Comparison of ENCODE assay signal across 22 cellular contexts in genomic region chr4:7397206-7398103, GRCh38. TPM values are rescaled to one million over a fixed set of nuclear protein-coding genes. Genes with fewer than 3 reads are reported as not detected.
A peak's percentile ranks its signal among the peaks of the same experiment; 100 is the strongest.
DNase-seq lines count a peak whose midpoint lies in the region; ATAC-seq and TF ChIP-seq lines count a peak whose summit lies in the region.
"Had no signal": no experiment of that assay in that cellular context is flagged by ENCODE, and none has a peak within 500 bp of the region (broad histone marks: within the 10 kb centered on the region; RNA-seq: fewer than 3 reads in every experiment).

No MANE protein-coding gene starts in this region.

- peak; percentile 6 for DNase-seq in activated CD4-positive, alpha-beta T cell treated with anti-CD3 and anti-CD28 coated beads for 1 hour
- DNase-seq in activated CD4-positive, alpha-beta T cell treated with anti-CD3 and anti-CD28 coated beads, Interleukin-2, amount 50 U/mL, for 4 hours, result no peak
- DNase-seq in iris pigment epithelial cell (ENCODE audit: low read depth) (peak; percentile 6), foreskin fibroblast (no peak), NK-92 (lab: John Stamatoyannopoulos, UW; ENCODE audit: unreplicated experiment) (no peak)
- DNase-seq in stimulated activated CD4-positive, alpha-beta T cell treated with anti-CD3 and anti-CD28 coated beads, Interleukin-1b, Interleukin-23, amount 100 ng/mL, for 48 hours, result no peak
- DNase-seq: activated CD4-positive, CD25-positive, alpha-beta regulatory T cell treated with anti-CD3 and anti-CD28 coated beads, Interleukin-2, amount 50 U/mL, for 72 hours; activated gamma-delta T cell treated with Interleukin-2 at 50 U/mL for 16 hours; amniotic stem cell; effector memory CD8-positive, alpha-beta T cell; H7; hippocampal formation; SIG-M5; small intestine had no signal

- H3K4me3 ChIP-seq in skeletal muscle satellite cell (ENCODE audit: low read length), result no peak overlapping the region
- H3K4me3 ChIP-seq in foreskin fibroblast (ENCODE audit: low read depth in 1 of 2, low read length in 2 of 2), result no peak overlapping the region
- H3K4me3 ChIP-seq: thoracic aorta had no signal

- no peaks in the 10 kb centered on the region for H3K9me3 ChIP-seq in skeletal muscle satellite cell (replicated peaks; ENCODE audit: low read length)
- H3K9me3 ChIP-seq: thoracic aorta had no signal

- no peak overlapping the region for H3K9ac ChIP-seq in skeletal muscle satellite cell (ENCODE audit: low read depth, low read length)
- H3K9ac ChIP-seq: parathyroid adenoma had no signal

- H3K4me2 ChIP-seq in skeletal muscle satellite cell (ENCODE audit: low read length), result peak overlapping the region; percentile 13

- peak; percentile 72 for ATAC-seq in SK-N-SH treated with all-trans-retinoic acid at 6 μM for 48 hours
- ATAC-seq: effector memory CD8-positive, alpha-beta T cell had no signal

- H3K27me3 ChIP-seq in skeletal muscle satellite cell (ENCODE audit: control insufficient read depth, insufficient read depth, low read length), result peaks cover 42% of the 10 kb centered on the region

- TF ChIP-seq CTCF in foreskin fibroblast (IDR thresholded peaks at IDR 0.05; ENCODE audit: low read depth, low read length), result no peak

- H3K4me1 ChIP-seq in skeletal muscle satellite cell (ENCODE audit: control insufficient read depth, insufficient read depth, low read length), result peaks cover 11% of the 10 kb centered on the region
- H3K4me1 ChIP-seq: parathyroid adenoma had no signal

- H3K36me3 ChIP-seq in skeletal muscle satellite cell (ENCODE audit: insufficient read depth, low read length), result no peaks in the 10 kb centered on the region
- H3K36me3 ChIP-seq: thoracic aorta had no signal

TF ChIP-seq in SK-N-SH treated with all-trans-retinoic acid at 6 μM for 48 hours, 23 proteins besides CTCF, POLR2A, EP300 and RAD21:
- TF ChIP-seq SNAI2 (CRISPR knock-in tag; IDR thresholded peaks at IDR 0.05) (no peak), CREB5 (CRISPR knock-in tag; IDR thresholded peaks at IDR 0.05; ENCODE audit: low read depth) (no peak), TCF4 (CRISPR knock-in tag; IDR thresholded peaks at IDR 0.05; ENCODE audit: borderline replicate concordance) (no peak), RARB (CRISPR knock-in tag; IDR thresholded peaks at IDR 0.05) (no peak), OSR1 (CRISPR knock-in tag; IDR thresholded peaks at IDR 0.05) (no peak), ZFP30 (CRISPR knock-in tag; IDR thresholded peaks at IDR 0.05) (no peak), ARNTL (CRISPR knock-in tag; IDR thresholded peaks at IDR 0.05; ENCODE audit: borderline replicate concordance, low read depth) (no peak), ZNF8 (CRISPR knock-in tag; IDR thresholded peaks at IDR 0.05) (no peak), CSDC2 (CRISPR knock-in tag; IDR thresholded peaks at IDR 0.05) (no peak), ZFP3 (CRISPR knock-in tag; IDR thresholded peaks at IDR 0.05) (no peak), PPARA (CRISPR knock-in tag; IDR thresholded peaks at IDR 0.05; ENCODE audit: borderline replicate concordance) (no peak), ZNF565 (CRISPR knock-in tag; conservative IDR thresholded peaks at IDR 0.05; ENCODE audit: low read depth) (no peak), ZC3H10 (CRISPR knock-in tag; IDR thresholded peaks at IDR 0.05) (no peak)

RNA-seq across cellular contexts. Expression of gene PSAPL1, which starts 37.3 kb away (rescaled TPM):
- total RNA-seq in skeletal muscle satellite cell (2012; rRNA removed), result not detected in 2 replicates
- total RNA-seq: B cell, Calu3, chondrocyte, mucosa of gallbladder had no signal

Comparison
In these comparisons a context has a peak if more than half of its experiments do, and no peak if none do; other contexts are left out.
1. DNase-seq: peak in activated CD4-positive, alpha-beta T cell treated with anti-CD3 and anti-CD28 coated beads for 1 hour (single experiment) and iris pigment epithelial cell (single experiment); none in activated CD4-positive, alpha-beta T cell treated with anti-CD3 and anti-CD28 coated beads, Interleukin-2, amount 50 U/mL, for 4 hours (0 of 2), stimulated activated CD4-positive, alpha-beta T cell treated with anti-CD3 and anti-CD28 coated beads, Interleukin-1b, Interleukin-23, amount 100 ng/mL, for 48 hours (single experiment), foreskin fibroblast (0 of 2) and NK-92 (single experiment).